Comparison of ENCODE assay signal across 7 cellular contexts in genomic region chr6:110487968-110488381, GRCh38. TPM values are rescaled to one million over a fixed set of nuclear protein-coding genes. Genes with fewer than 3 reads are reported as not detected.
"Had no signal": no experiment of that assay in that cellular context is flagged by ENCODE, and none has a peak within 500 bp of the region (broad histone marks: within the 10 kb centered on the region; RNA-seq: fewer than 3 reads in every experiment).

No MANE protein-coding gene starts in this region.

RNA-seq across cellular contexts. Expression of gene SLC22A16, which starts 11.6 kb away (rescaled TPM):
- total RNA-seq: GM23248, H4, H7, HepG2, HFFc6, HT1080 had no signal
- polyA plus RNA-seq: GM23248, IgD-negative memory B cell had no signal
